Comparison of ENCODE assay signal across 13 cellular contexts in genomic region chr6:91241946-91242613, GRCh38.
A peak's percentile ranks its signal among the peaks of the same experiment; 100 is the strongest.
DNase-seq lines count a peak whose midpoint lies in the region; ATAC-seq, FAIRE-seq and TF ChIP-seq lines count a peak whose summit lies in the region.
"Had no signal": no experiment of that assay in that cellular context is flagged by ENCODE, and none has a peak within 500 bp of the region (broad histone marks: within the 10 kb centered on the region; RNA-seq: fewer than 3 reads in every experiment).

No MANE protein-coding gene starts in this region.

- DNase-seq in NCI-H446 treated with DMSO at 0.1 percent for 48 hours (lab: John Stamatoyannopoulos, UW), result peak; percentile 14
- DNase-seq in NCI-H446 (lab: John Stamatoyannopoulos, UW), result no peak
- no peak for DNase-seq in H1 (ENCODE audit: low read depth in 1 of 2, low spot score in 2 of 2)
- no peak for DNase-seq in NCI-H524 (lab: John Stamatoyannopoulos, UW)
- DNase-seq: 8988T; CD4-positive, CD25-positive, alpha-beta regulatory T cell; GF-D8 had no signal

- no peak for ATAC-seq in GM21381 (IDR thresholded peaks at IDR 0.05; ENCODE audit: unreplicated experiment)
- no peak for ATAC-seq in GM19328 (IDR thresholded peaks at IDR 0.05; ENCODE audit: unreplicated experiment)

- H3K4me3 ChIP-seq in H1 (ENCODE audit: extremely low read depth in 1 of 4, insufficient read depth in 2 of 4, low read depth in 3 of 4, low read length in 4 of 4) (no peak overlapping the region), muscle layer of duodenum (ENCODE audit: low read depth in 1 of 2, low read length in 2 of 2) (no peak overlapping the region)
- H3K4me3 ChIP-seq: BLaER1 treated with 17β-estradiol and CSF1 and Interleukin-3, amounts not matched to agents 10 nM and 100 nM had no signal

- no peak overlapping the region for H3K4ac ChIP-seq in H1 (replicated peaks; ENCODE audit: insufficient read length, low read depth, low read length)

- no peak overlapping the region for H2BK120ac ChIP-seq in H1 (replicated peaks; ENCODE audit: low read depth, low read length)

- no peak overlapping the region for H4K91ac ChIP-seq in H1 (replicated peaks; ENCODE audit: insufficient read length, low read length)

- POLR2A ChIA-PET in H1 (lab: Charles Lee; ENCODE audit: partially characterized antibody), result no interaction called here

- no peak overlapping the region for H2BK15ac ChIP-seq in H1 (ENCODE audit: low read length)

- WGBS in H1 (ENCODE audit: extremely low coverage in 1 of 2, insufficient coverage in 1 of 2, insufficient read length in 1 of 2, insufficient replicate concordance in 2 of 2, low coverage in 1 of 2, low lambda C conversion rate in 2 of 2, missing lambda C conversion rate in 1 of 2), 2 experiments, result 87% methylated on average over 6 of the region's 6 CpGs; no CpG with 5 or more reads in 1 of the 2 experiments

- H3K79me2 ChIP-seq in H1 (ENCODE audit: control insufficient read depth in 1 of 2, insufficient read depth in 2 of 2, low read length in 2 of 2), result no peaks in the 10 kb centered on the region

- H3K4me1 ChIP-seq in H1 (replicated peaks in 1 of 4; ENCODE audit: control insufficient read depth in 3 of 4, insufficient read depth in 4 of 4, low read length in 3 of 4), result no peaks in the 10 kb centered on the region
- no peaks in the 10 kb centered on the region for H3K4me1 ChIP-seq in muscle layer of duodenum (ENCODE audit: control insufficient read depth in 1 of 2, insufficient read depth in 2 of 2, low read length in 2 of 2)
- H3K4me1 ChIP-seq: BLaER1 treated with 17β-estradiol and CSF1 and Interleukin-3, amounts not matched to agents 10 nM and 100 nM had no signal

- H3K27me3 ChIP-seq in H1 (replicated peaks in 1 of 4; ENCODE audit: control insufficient read depth in 3 of 4, extremely low read depth in 1 of 4, insufficient read depth in 3 of 4, low read length in 3 of 4), result no peaks in the 10 kb centered on the region
- no peaks in the 10 kb centered on the region for H3K27me3 ChIP-seq in muscle layer of duodenum (ENCODE audit: low read depth, low read length)
- H3K27me3 ChIP-seq: BLaER1 treated with 17β-estradiol and CSF1 and Interleukin-3, amounts not matched to agents 10 nM and 100 nM had no signal

- no peak overlapping the region for H3K14ac ChIP-seq in H1 (ENCODE audit: insufficient read length)

- H4K5ac ChIP-seq in H1 (ENCODE audit: insufficient read length, low read depth, low read length), result no peak overlapping the region

- no peak overlapping the region for H2BK20ac ChIP-seq in H1 (ENCODE audit: low read length)

- H3K36me3 ChIP-seq in H1 (ENCODE audit: control insufficient read depth in 2 of 4, insufficient read depth in 4 of 4, low read length in 3 of 4), result no peaks in the 10 kb centered on the region
- no peaks in the 10 kb centered on the region for H3K36me3 ChIP-seq in muscle layer of duodenum (ENCODE audit: control insufficient read depth in 1 of 2, insufficient read depth in 2 of 2, low read length in 2 of 2)
- H3K36me3 ChIP-seq: BLaER1 treated with 17β-estradiol and CSF1 and Interleukin-3, amounts not matched to agents 10 nM and 100 nM had no signal

- no peaks in the 10 kb centered on the region for H3K79me1 ChIP-seq in H1 (ENCODE audit: low read depth, low read length)

- H2AFZ ChIP-seq in H1 (ENCODE audit: low read length), result 0 out of 2 replicates have a peak overlapping the region, but pooled peaks have one; percentile 6

- H3K9me3 ChIP-seq in H1 (ENCODE audit: insufficient read depth in 2 of 2, low read depth in 1 of 2, low read length in 1 of 2) (no peaks in the 10 kb centered on the region), muscle layer of duodenum (ENCODE audit: control insufficient read depth in 1 of 2, low read length in 2 of 2) (no peaks in the 10 kb centered on the region)
- H3K9me3 ChIP-seq: BLaER1 treated with 17β-estradiol and CSF1 and Interleukin-3, amounts not matched to agents 10 nM and 100 nM had no signal

- no peak overlapping the region for H3K18ac ChIP-seq in H1 (ENCODE audit: extremely low read depth, low read length)

- no peak overlapping the region for H2BK12ac ChIP-seq in H1 (ENCODE audit: low read depth, low read length)

- TF ChIP-seq CTCF in H1 (IDR thresholded peaks at IDR 0.05; ENCODE audit: control extremely low read depth in 1 of 3, insufficient read depth in 1 of 3, low read depth in 1 of 3, low read length in 3 of 3), result no peak

- H2BK5ac ChIP-seq in H1 (ENCODE audit: low read depth, low read length), result no peak overlapping the region

- no peak for TF ChIP-seq RAD21 in H1 (IDR thresholded peaks at IDR 0.05 in 1 of 2, conservative IDR thresholded peaks at IDR 0.05 in 1 of 2; ENCODE audit: low read depth in 2 of 2, low read length in 2 of 2)

- TF ChIP-seq POLR2A in H1 (IDR thresholded peaks at IDR 0.05; ENCODE audit: control extremely low read depth in 1 of 2, low read depth in 2 of 2, low read length in 2 of 2), result no peak

- H2AK5ac ChIP-seq in H1 (ENCODE audit: low read depth, low read length), result no peak overlapping the region

- no peaks in the 10 kb centered on the region for H4K20me1 ChIP-seq in H1 (replicated peaks in 1 of 2; ENCODE audit: control insufficient read depth in 1 of 2, insufficient read depth in 2 of 2, low read length in 2 of 2)
- H4K20me1 ChIP-seq: BLaER1 treated with 17β-estradiol and CSF1 and Interleukin-3, amounts not matched to agents 10 nM and 100 nM had no signal

- CTCF ChIA-PET in H1 (lab: Charles Lee; ENCODE audit: partially characterized antibody), result interaction anchor here (1.6 kb wide), 1 partner anchor 11 kb away, joined by 5 read pairs; no protein-coding TSS in a partner anchor

- H3K9ac ChIP-seq in H1 (replicated peaks in 1 of 4; ENCODE audit: extremely low read depth in 1 of 4, low read depth in 3 of 4, low read length in 3 of 4), result no peak overlapping the region
- H3K9ac ChIP-seq: BLaER1 treated with 17β-estradiol and CSF1 and Interleukin-3, amounts not matched to agents 10 nM and 100 nM had no signal

- H4K8ac ChIP-seq in H1 (ENCODE audit: extremely low read depth, insufficient read depth, low read length), result no peak overlapping the region

- H3K23ac ChIP-seq in H1 (ENCODE audit: insufficient read length), result no peak overlapping the region

- no peak overlapping the region for H3K27ac ChIP-seq in H1 (ENCODE audit: low read depth, low read length)
- peak overlapping the region; percentile 14 for H3K27ac ChIP-seq in muscle layer of duodenum (ENCODE audit: low read length)
- H3K27ac ChIP-seq: BLaER1 treated with 17β-estradiol and CSF1 and Interleukin-3, amounts not matched to agents 10 nM and 100 nM had no signal

- no peak for FAIRE-seq in H1 (lab: Jason Lieb, UNC)
- FAIRE-seq: GM18507, H54 had no signal

- H3K23me2 ChIP-seq in H1 (ENCODE audit: low read depth, low read length), result no peaks in the 10 kb centered on the region

- TF ChIP-seq EP300 in H1 (IDR thresholded peaks at IDR 0.05; ENCODE audit: borderline replicate concordance in 1 of 2, low read depth in 2 of 2, low read length in 2 of 2), result no peak

- no peak overlapping the region for H3K4me2 ChIP-seq in H1 (ENCODE audit: insufficient read depth in 1 of 2, low read depth in 2 of 2, low read length in 2 of 2)
- H3K4me2 ChIP-seq: BLaER1 treated with 17β-estradiol and CSF1 and Interleukin-3, amounts not matched to agents 10 nM and 100 nM had no signal

- H3K56ac ChIP-seq in H1 (replicated peaks; ENCODE audit: insufficient read length, low read depth, low read length), result no peak overlapping the region

TF ChIP-seq in H1, 55 proteins besides CTCF, POLR2A, EP300 and RAD21:
- TF ChIP-seq BACH1 (IDR thresholded peaks at IDR 0.05; ENCODE audit: low read length) (no peak), RNF2 (IDR thresholded peaks at IDR 0.05; ENCODE audit: borderline replicate concordance, low read depth, low read length, missing control alignments, poor library complexity, severe bottlenecking) (no peak), PHF8 (conservative IDR thresholded peaks at IDR 0.05; ENCODE audit: low read depth, low read length) (no peak), GTF2F1 (IDR thresholded peaks at IDR 0.05; ENCODE audit: borderline replicate concordance, low read depth, low read length) (no peak), SIX5 (IDR thresholded peaks at IDR 0.05; ENCODE audit: low read depth, low read length) (no peak), TAF1 (IDR thresholded peaks at IDR 0.05; ENCODE audit: low read depth, low read length) (no peak), SIRT6 (IDR thresholded peaks at IDR 0.05; ENCODE audit: low read length) (no peak), E2F6 (IDR thresholded peaks at IDR 0.05) (no peak), GABPA (IDR thresholded peaks at IDR 0.05; ENCODE audit: borderline replicate concordance, insufficient read depth, low read length) (no peak), NANOG (IDR thresholded peaks at IDR 0.05; ENCODE audit: insufficient read depth, low read depth, low read length, poor library complexity, severe bottlenecking) (no peak)
